In genomic region chr2:135676031-135676430, GRCh38 we compare ENCODE assay signal across 25 cellular contexts.
"Had no signal": no experiment of that assay in that cellular context is flagged by ENCODE, and none has a peak within 500 bp of the region (broad histone marks: within the 10 kb centered on the region; RNA-seq: fewer than 3 reads in every experiment).

No MANE protein-coding gene starts in this region.

- H3K4me3 Mint-ChIP-seq: activated CD4-positive, alpha-beta T cell treated with anti-CD3 and anti-CD28 coated beads, Interleukin-2, amount 10 ng/mL, durations not matched to agents 7 days and 5 days; activated CD8-positive, alpha-beta T cell treated with anti-CD3 and anti-CD28 coated beads, Interleukin-2, amount 10 ng/mL, durations not matched to agents 7 days and 5 days; activated naive CD4-positive, alpha-beta T cell treated with anti-CD3 and anti-CD28 coated beads for 36 hours; activated naive CD8-positive, alpha-beta T cell treated with anti-CD3 and anti-CD28 coated beads, Interleukin-2, amount 50 U/mL, for 24 hours; activated T-cell treated with anti-CD3 and anti-CD28 coated beads, Interleukin-2, amount 50 U/mL, for 24 hours; nephron had no signal

- ATAC-seq: activated CD4-positive, CD25-positive, alpha-beta regulatory T cell treated with anti-CD3 and anti-CD28 coated beads, Interleukin-2, amount 50 U/mL, for 24 hours; activated CD8-positive, alpha-beta T cell treated with anti-CD3 and anti-CD28 coated beads, Interleukin-2, amount 10 ng/mL, durations not matched to agents 7 days and 5 days; activated naive CD8-positive, alpha-beta T cell treated with anti-CD3 and anti-CD28 coated beads, Interleukin-2, amount 50 U/mL, for 24 hours; left colon; lower lobe of right lung; sciatic nerve; upper lobe of right lung had no signal

- H3K27me3 ChIP-seq: ascending aorta had no signal

- H3K9ac ChIP-seq: parathyroid adenoma had no signal

- H3K9me3 ChIP-seq: ascending aorta, lower lobe of right lung, thoracic aorta, upper lobe of right lung had no signal

- H3K4me3 ChIP-seq: ascending aorta, lower lobe of right lung, smooth muscle cell, thoracic aorta, upper lobe of right lung had no signal

- H3K9me3 Mint-ChIP-seq: activated CD4-positive, alpha-beta T cell treated with anti-CD3 and anti-CD28 coated beads, Interleukin-2, amount 10 ng/mL, durations not matched to agents 7 days and 5 days; activated naive CD4-positive, alpha-beta T cell treated with anti-CD3 and anti-CD28 coated beads for 36 hours; activated naive CD8-positive, alpha-beta T cell treated with anti-CD3 and anti-CD28 coated beads, Interleukin-2, amount 50 U/mL, for 24 hours; activated T-cell treated with anti-CD3 and anti-CD28 coated beads, Interleukin-2, amount 50 U/mL, for 24 hours; activated T-helper 2 cell treated with anti-CD3 and anti-CD28 coated beads, Interferon-gamma antibody, Interleukin-2, Interleukin-4, amounts not matched to agents 10 μg/mL and 5 μg/mL and 100 μg/mL, durations not matched to agents 14 hours and 24 hours and 36 hours; nephron had no signal

- H3K4me1 Mint-ChIP-seq: activated naive CD8-positive, alpha-beta T cell treated with anti-CD3 and anti-CD28 coated beads, Interleukin-2, amount 50 U/mL, for 24 hours; nephron had no signal

- H3K4me1 ChIP-seq: ascending aorta, lower lobe of right lung, parathyroid adenoma, upper lobe of right lung had no signal

- H3K27ac Mint-ChIP-seq: activated CD4-positive, alpha-beta T cell treated with anti-CD3 and anti-CD28 coated beads, Interleukin-2, amount 10 ng/mL, durations not matched to agents 7 days and 5 days; activated CD8-positive, alpha-beta T cell treated with anti-CD3 and anti-CD28 coated beads, Interleukin-2, amount 10 ng/mL, durations not matched to agents 7 days and 5 days; activated naive CD4-positive, alpha-beta T cell treated with anti-CD3 and anti-CD28 coated beads for 36 hours; activated naive CD8-positive, alpha-beta T cell treated with anti-CD3 and anti-CD28 coated beads, Interleukin-2, amount 50 U/mL, for 24 hours; activated T-cell treated with anti-CD3 and anti-CD28 coated beads, Interleukin-2, amount 50 U/mL, for 24 hours; activated T-helper 2 cell treated with anti-CD3 and anti-CD28 coated beads, Interferon-gamma antibody, Interleukin-2, Interleukin-4, amounts not matched to agents 10 μg/mL and 5 μg/mL and 100 μg/mL, durations not matched to agents 14 hours and 24 hours and 36 hours; nephron had no signal

- H3K27me3 Mint-ChIP-seq: activated CD4-positive, alpha-beta T cell treated with anti-CD3 and anti-CD28 coated beads, Interleukin-2, amount 10 ng/mL, durations not matched to agents 7 days and 5 days; activated naive CD8-positive, alpha-beta T cell treated with anti-CD3 and anti-CD28 coated beads, Interleukin-2, amount 50 U/mL, for 24 hours; activated T-cell treated with anti-CD3 and anti-CD28 coated beads, Interleukin-2, amount 50 U/mL, for 24 hours had no signal

- DNase-seq: activated CD4-positive, alpha-beta T cell treated with anti-CD3 and anti-CD28 coated beads, Interleukin-2, amount 10 ng/mL, durations not matched to agents 7 days and 5 days; activated CD8-positive, alpha-beta T cell treated with anti-CD3 and anti-CD28 coated beads, Interleukin-2, amount 10 ng/mL, durations not matched to agents 7 days and 5 days; activated naive CD4-positive, alpha-beta T cell treated with anti-CD3 and anti-CD28 coated beads for 36 hours; activated naive CD8-positive, alpha-beta T cell treated with anti-CD3 and anti-CD28 coated beads, Interleukin-2, amount 50 U/mL, for 24 hours; activated T-cell treated with anti-CD3 and anti-CD28 coated beads, Interleukin-2, amount 50 U/mL, for 24 hours; cerebellar nuclear complex; effector memory CD4-positive, alpha-beta T cell; foreskin melanocyte; glutamatergic neuron; hippocampal formation; islet precursor cell; left colon; lower lobe of right lung; midbrain; stimulated activated CD4-positive, alpha-beta T cell treated with anti-CD3 and anti-CD28 coated beads, Interleukin-4, amount 100 ng/mL, for 1 hour; T-helper 9 cell; upper lobe of right lung had no signal

- H3K27ac ChIP-seq: ascending aorta, lower lobe of right lung, parathyroid adenoma, thoracic aorta, upper lobe of right lung had no signal

- H3K4me2 ChIP-seq: smooth muscle cell had no signal
